8 cellular contexts compared by ENCODE assay signal in the genomic region with DNA sequence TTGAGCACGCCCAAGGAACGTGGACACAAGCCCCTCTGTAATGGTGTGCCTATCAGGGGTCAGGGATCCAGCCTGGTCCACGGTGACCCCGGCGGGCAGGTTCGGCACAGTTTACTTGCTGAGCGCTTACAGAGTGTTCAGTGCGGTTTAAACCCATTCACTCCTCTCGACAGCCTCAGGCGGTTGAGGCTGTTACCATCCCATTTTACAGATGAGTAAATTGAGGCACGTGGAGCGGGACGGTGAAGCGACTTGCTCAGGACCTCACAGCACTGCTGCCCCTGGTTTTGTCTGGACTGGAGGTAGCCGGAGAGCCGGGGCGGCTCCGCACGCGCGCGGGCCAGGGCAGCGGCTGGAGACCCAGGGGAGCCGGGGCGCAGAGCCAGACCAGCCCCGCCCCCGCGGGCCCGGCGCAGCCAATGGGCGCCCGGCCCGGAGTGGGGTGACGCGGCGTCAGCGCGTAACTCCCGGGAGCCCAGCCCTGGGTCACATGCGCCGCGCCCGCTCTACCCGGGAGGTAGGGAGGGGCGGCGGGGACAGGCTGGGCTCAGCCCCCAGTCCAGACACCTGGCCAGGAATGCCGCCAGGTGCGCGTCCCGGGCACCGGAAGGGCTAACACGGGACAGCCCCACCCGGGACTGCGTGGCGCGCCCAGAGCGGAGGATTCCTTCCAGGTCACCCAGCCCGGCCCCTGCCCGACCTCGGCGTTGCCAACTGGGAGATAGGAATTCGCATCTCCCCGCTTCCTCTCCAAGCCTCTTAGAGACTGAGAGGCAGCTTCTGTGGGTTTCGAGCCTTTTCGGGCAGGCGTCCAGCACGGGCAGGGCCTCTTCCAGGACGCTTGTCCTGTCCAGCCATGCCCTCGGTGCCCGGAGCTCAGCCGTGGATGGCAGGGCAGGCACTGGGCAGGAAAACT. TPM values are rescaled to one million over a fixed set of nuclear protein-coding genes. Genes with fewer than 3 reads are reported as not detected.
DNase-seq lines count a peak whose midpoint lies in the region; ATAC-seq and TF ChIP-seq lines count a peak whose summit lies in the region.

No MANE protein-coding gene starts in this region.

- CTCF ChIA-PET in naive thymus-derived CD4-positive, alpha-beta T cell (lab: Charles Lee) = interaction anchor here (0.9 to 1.0 kb wide), 2 partner anchors 20 to 27 kb away, joined by 4 read pairs; no protein-coding TSS in a partner anchor

- H3K27ac ChIP-seq in HUES64 (ENCODE audit: low read depth, low read length) (peak overlapping the region; percentile 93), Peyer's patch (peak overlapping the region; percentile 95 to 100 (median 99)), fibroblast of lung (ENCODE audit: insufficient read depth, low read length) (peak overlapping the region; percentile 96)
- H3K27ac ChIP-seq in naive thymus-derived CD4-positive, alpha-beta T cell (ENCODE audit: low read depth, low read length) = peak overlapping the region; percentile 90

- peaks cover 12% of the 10 kb centered on the region for H3K79me2 ChIP-seq in fibroblast of lung (ENCODE audit: control insufficient read depth, insufficient read depth, low read length)

- H3K36me3 ChIP-seq in HUES64 (ENCODE audit: insufficient read depth, low read length) (0 out of 2 replicates have a peak, but pooled peaks cover 3% of the 10 kb centered on the region), Peyer's patch (no peaks in the 10 kb centered on the region), fibroblast of lung (ENCODE audit: control insufficient read depth, insufficient read depth, low read length) (no peaks in the 10 kb centered on the region)
- peaks cover 0 to 4% (median 0%) of the 10 kb centered on the region in 3 experiments for H3K36me3 ChIP-seq in naive thymus-derived CD4-positive, alpha-beta T cell (ENCODE audit: control insufficient read depth in 2 of 3, insufficient read depth in 3 of 3, low read length in 3 of 3)

- TF ChIP-seq CTCF in Peyer's patch (IDR thresholded peaks at IDR 0.05) = no peak
- TF ChIP-seq CTCF in fibroblast of lung (conservative IDR thresholded peaks at IDR 0.05 in 1 of 2, IDR thresholded peaks at IDR 0.05 in 1 of 2; ENCODE audit: low read depth in 1 of 2, low read length in 2 of 2) = no peak

- peak overlapping the region; percentile 72 for H3K9ac ChIP-seq in HUES64 (ENCODE audit: low read depth, low read length)
- H3K9ac ChIP-seq in fibroblast of lung (ENCODE audit: insufficient read depth, low read length) = peak overlapping the region; percentile 90

- peaks cover 9% of the 10 kb centered on the region for H3K36me3 Mint-ChIP-seq in activated T-helper 2 cell treated with anti-CD3 and anti-CD28 coated beads, Interferon-gamma antibody, Interleukin-2, Interleukin-4, amounts not matched to agents 10 μg/mL and 5 μg/mL and 100 μg/mL, durations not matched to agents 14 hours and 24 hours and 36 hours (ENCODE audit: low read depth)
- H3K36me3 Mint-ChIP-seq in naive thymus-derived CD4-positive, alpha-beta T cell = peaks cover 0 to under 1% (median 0%) of the 10 kb centered on the region in 5 donors
- peaks cover 5 to 16% of the 10 kb centered on the region in 2 donors for H3K36me3 Mint-ChIP-seq in stimulated activated naive B cell treated with anti-CD40 and anti-IgM and Interleukin-4, amounts not matched to agents 10 μg/mL and 1 μg/mL and 100 μg/mL, for 72 hours

- ATAC-seq in GM21381 (IDR thresholded peaks at IDR 0.05; ENCODE audit: unreplicated experiment) = peak; percentile 58
- ATAC-seq in naive thymus-derived CD4-positive, alpha-beta T cell = peak; percentile 78
- ATAC-seq in stimulated activated naive B cell treated with anti-CD40 and anti-IgM and Interleukin-4, amounts not matched to agents 10 μg/mL and 1 μg/mL and 100 μg/mL, for 72 hours (replicated peaks) = peak; percentile 76 to 79

- DNase-seq in COLO829 (ENCODE audit: low spot score) (peak; percentile 81), Peyer's patch (peak; percentile 83 to 97 (median 96)), fibroblast of lung (ENCODE audit: low read depth in 2 of 2) (peak; percentile 89 to 90)
- peak; percentile 82 for DNase-seq in activated T-helper 2 cell treated with anti-CD3 and anti-CD28 coated beads, Interferon-gamma antibody, Interleukin-2, Interleukin-4, amounts not matched to agents 10 μg/mL and 5 μg/mL and 100 μg/mL, durations not matched to agents 14 hours and 24 hours and 36 hours (ENCODE audit: low spot score)
- DNase-seq in naive thymus-derived CD4-positive, alpha-beta T cell = peak; percentile 64 to 90 (median 76)
- peak; percentile 82 for DNase-seq in stimulated activated naive B cell treated with anti-CD40 and anti-IgM and Interleukin-4, amounts not matched to agents 10 μg/mL and 1 μg/mL and 100 μg/mL, for 72 hours

- H3K4me3 ChIP-seq in HUES64 (ENCODE audit: low read length) (peak overlapping the region; percentile 51), Peyer's patch (peak overlapping the region; percentile 41 to 64 (median 50)), fibroblast of lung (replicated peaks in 1 of 4; ENCODE audit: control extremely low read depth in 1 of 4, insufficient read depth in 1 of 4, low read depth in 3 of 4, low read length in 4 of 4) (peak overlapping the region; percentile 19 to 54 (median 30))
- H3K4me3 ChIP-seq in naive thymus-derived CD4-positive, alpha-beta T cell (ENCODE audit: low read length) = peak overlapping the region; percentile 51

- no peaks in the 10 kb centered on the region for H3K27me3 Mint-ChIP-seq in activated T-helper 2 cell treated with anti-CD3 and anti-CD28 coated beads, Interferon-gamma antibody, Interleukin-2, Interleukin-4, amounts not matched to agents 10 μg/mL and 5 μg/mL and 100 μg/mL, durations not matched to agents 14 hours and 24 hours and 36 hours (ENCODE audit: low read depth)
- H3K27me3 Mint-ChIP-seq in naive thymus-derived CD4-positive, alpha-beta T cell = no peaks in the 10 kb centered on the region
- no peaks in the 10 kb centered on the region for H3K27me3 Mint-ChIP-seq in stimulated activated naive B cell treated with anti-CD40 and anti-IgM and Interleukin-4, amounts not matched to agents 10 μg/mL and 1 μg/mL and 100 μg/mL, for 72 hours

- H2AFZ ChIP-seq in fibroblast of lung (ENCODE audit: low read length) = no peak overlapping the region

- peaks cover 43% of the 10 kb centered on the region for H3K4me1 Mint-ChIP-seq in activated T-helper 2 cell treated with anti-CD3 and anti-CD28 coated beads, Interferon-gamma antibody, Interleukin-2, Interleukin-4, amounts not matched to agents 10 μg/mL and 5 μg/mL and 100 μg/mL, durations not matched to agents 14 hours and 24 hours and 36 hours (ENCODE audit: low read depth)
- H3K4me1 Mint-ChIP-seq in naive thymus-derived CD4-positive, alpha-beta T cell = peaks cover 23 to 54% (median 46%) of the 10 kb centered on the region in 7 donors
- peaks cover 38 to 59% of the 10 kb centered on the region in 2 donors for H3K4me1 Mint-ChIP-seq in stimulated activated naive B cell treated with anti-CD40 and anti-IgM and Interleukin-4, amounts not matched to agents 10 μg/mL and 1 μg/mL and 100 μg/mL, for 72 hours

- peak; percentile 88 to 94 for TF ChIP-seq POLR2A in Peyer's patch (IDR thresholded peaks at IDR 0.05)

- POLR2A ChIA-PET in naive thymus-derived CD4-positive, alpha-beta T cell (lab: Charles Lee) = interaction anchor here (0.7 to 5.6 kb wide), 10 partner anchors 8 to 149 kb away, joined by 3 to 66 read pairs (median 4); no protein-coding TSS in a partner anchor

- intact Hi-C loops in activated T-helper 2 cell treated with anti-CD3 and anti-CD28 coated beads, Interferon-gamma antibody, Interleukin-2, Interleukin-4, amounts not matched to agents 10 μg/mL and 5 μg/mL and 100 μg/mL, durations not matched to agents 14 hours and 24 hours and 36 hours (cut with micrococcal nuclease) = no loop called here
- intact Hi-C loops in naive thymus-derived CD4-positive, alpha-beta T cell (cut with micrococcal nuclease) = loop anchor here (1.0 to 10.0 kb wide), 6 partner anchors 9 to 248 kb away; partner anchors contain the start of genes DRC3 (in 2 of the 2), PEMT (in 2 of the 2) and TOM1L2 (in 2 of the 2)

- no peaks in the 10 kb centered on the region for H3K9me3 Mint-ChIP-seq in activated T-helper 2 cell treated with anti-CD3 and anti-CD28 coated beads, Interferon-gamma antibody, Interleukin-2, Interleukin-4, amounts not matched to agents 10 μg/mL and 5 μg/mL and 100 μg/mL, durations not matched to agents 14 hours and 24 hours and 36 hours
- peaks cover 0 to 5% (median 0%) of the 10 kb centered on the region in 11 donors for H3K9me3 Mint-ChIP-seq in naive thymus-derived CD4-positive, alpha-beta T cell
- no peaks in the 10 kb centered on the region for H3K9me3 Mint-ChIP-seq in stimulated activated naive B cell treated with anti-CD40 and anti-IgM and Interleukin-4, amounts not matched to agents 10 μg/mL and 1 μg/mL and 100 μg/mL, for 72 hours

- H3K4me1 ChIP-seq in HUES64 (ENCODE audit: insufficient read depth, low read length) (peaks cover 42% of the 10 kb centered on the region), Peyer's patch (peaks cover 18 to 45% (median 27%) of the 10 kb centered on the region in 4 donors), fibroblast of lung (ENCODE audit: control insufficient read depth, extremely low read depth, insufficient read depth, low read length) (peaks cover 44% of the 10 kb centered on the region)
- peaks cover 17 to 35% of the 10 kb centered on the region in 2 donors for H3K4me1 ChIP-seq in naive thymus-derived CD4-positive, alpha-beta T cell (ENCODE audit: control insufficient read depth in 2 of 2, insufficient read depth in 2 of 2, low read length in 2 of 2)

- H3K27me3 ChIP-seq in HUES64 (ENCODE audit: insufficient read depth, low read length) (no peaks in the 10 kb centered on the region), Peyer's patch (no peaks in the 10 kb centered on the region), fibroblast of lung (ENCODE audit: control insufficient read depth, insufficient read depth, low read length) (no peaks in the 10 kb centered on the region)
- no peaks in the 10 kb centered on the region for H3K27me3 ChIP-seq in naive thymus-derived CD4-positive, alpha-beta T cell (ENCODE audit: control insufficient read depth in 2 of 2, insufficient read depth in 2 of 2, low read length in 2 of 2)

- peak overlapping the region; percentile 95 for H3K27ac Mint-ChIP-seq in activated T-helper 2 cell treated with anti-CD3 and anti-CD28 coated beads, Interferon-gamma antibody, Interleukin-2, Interleukin-4, amounts not matched to agents 10 μg/mL and 5 μg/mL and 100 μg/mL, durations not matched to agents 14 hours and 24 hours and 36 hours
- H3K27ac Mint-ChIP-seq in naive thymus-derived CD4-positive, alpha-beta T cell = peak overlapping the region; percentile 83 to 98 (median 97)
- peak overlapping the region; percentile 95 for H3K27ac Mint-ChIP-seq in stimulated activated naive B cell treated with anti-CD40 and anti-IgM and Interleukin-4, amounts not matched to agents 10 μg/mL and 1 μg/mL and 100 μg/mL, for 72 hours

- peak overlapping the region; percentile 84 for H3K4me2 ChIP-seq in fibroblast of lung (ENCODE audit: extremely low read depth, insufficient read depth, low read length)

- H3K9me3 ChIP-seq in HUES64 (ENCODE audit: insufficient read depth, low read depth, low read length) (no peaks in the 10 kb centered on the region), Peyer's patch (no peaks in the 10 kb centered on the region), fibroblast of lung (ENCODE audit: control insufficient read depth, insufficient read depth, low read depth, low read length) (no peaks in the 10 kb centered on the region)
- H3K9me3 ChIP-seq in naive thymus-derived CD4-positive, alpha-beta T cell (ENCODE audit: control insufficient read depth in 2 of 3, low read length in 3 of 3) = no peaks in the 10 kb centered on the region

- H4K20me1 ChIP-seq in fibroblast of lung (ENCODE audit: control insufficient read depth, extremely low read depth, insufficient read depth, low read length) = no peaks in the 10 kb centered on the region

- peak overlapping the region; percentile 78 for H3K4me3 Mint-ChIP-seq in activated T-helper 2 cell treated with anti-CD3 and anti-CD28 coated beads, Interferon-gamma antibody, Interleukin-2, Interleukin-4, amounts not matched to agents 10 μg/mL and 5 μg/mL and 100 μg/mL, durations not matched to agents 14 hours and 24 hours and 36 hours (ENCODE audit: low read depth)
- peak overlapping the region; percentile 70 to 95 (median 88) for H3K4me3 Mint-ChIP-seq in naive thymus-derived CD4-positive, alpha-beta T cell
- peak overlapping the region; percentile 81 to 85 for H3K4me3 Mint-ChIP-seq in stimulated activated naive B cell treated with anti-CD40 and anti-IgM and Interleukin-4, amounts not matched to agents 10 μg/mL and 1 μg/mL and 100 μg/mL, for 72 hours

- WGBS in HUES64 = 7% methylated on average over 71 of the region's 71 CpGs

RNA-seq across cellular contexts. Expression of gene SREBF1, which starts 3.3 kb away (rescaled TPM):
- 71.0 TPM for polyA plus RNA-seq in HUES64 (2013, experiment 1 of 2)
- polyA plus RNA-seq in HUES64 (2013, experiment 2 of 2) = 60.6 TPM
- total RNA-seq in Peyer's patch (100 to 1,000 TPM; 118 to 226 (median 185) TPM), fibroblast of lung (51.9 and 77.6 TPM in 2 replicates)
- 166 and 175 TPM in 2 replicates for total RNA-seq in activated T-helper 2 cell treated with anti-CD3 and anti-CD28 coated beads, Interferon-gamma antibody, Interleukin-2, Interleukin-4, amounts not matched to agents 10 μg/mL and 5 μg/mL and 100 μg/mL, durations not matched to agents 14 hours and 24 hours and 36 hours
- 29.7 and 49.1 TPM in 2 replicates for polyA plus RNA-seq in fibroblast of lung
- 73.7 and 109 TPM in 2 replicates for polyA plus RNA-seq in fibroblast of lung (2012)
- polyA minus RNA-seq in fibroblast of lung (ENCODE audit: low replicate concordance) = 172 and 195 TPM in 2 replicates
- 100 to 1,000 TPM in 3 of 5 experiments, 10 to 100 TPM in 2; 30.9 to 281 (median 159) TPM for total RNA-seq in naive thymus-derived CD4-positive, alpha-beta T cell
- 10 to 100 TPM; 22.4 to 41.3 TPM for polyA plus RNA-seq in naive thymus-derived CD4-positive, alpha-beta T cell

Comparison
In these comparisons a context has a peak if more than half of its experiments do, and no peak if none do; other contexts are left out.
1. Peak in every context shown above with its lines: DNase-seq, ATAC-seq, H3K4me3 ChIP-seq and H3K27ac ChIP-seq.